ENCODE assay signal across 8 cellular contexts in genomic region chr6:28863607-28864320, GRCh38.
A peak's percentile ranks its signal among the peaks of the same experiment; 100 is the strongest.
DNase-seq lines count a peak whose midpoint lies in the region; ATAC-seq, FAIRE-seq and TF ChIP-seq lines count a peak whose summit lies in the region.

No MANE protein-coding gene starts in this region.

- no peak for TF ChIP-seq EP300 in A549 (IDR thresholded peaks at IDR 0.05)

- WGBS in A549 (ENCODE audit: missing lambda C conversion rate) = 2% methylated on average over 37 of the region's 47 CpGs
- WGBS in heart right ventricle, 2 donors = 0% methylated on average over 47 of the region's 47 CpGs
- no CpG with 5 or more reads among the region's 47 CpGs for WGBS in trophoblast cell (ENCODE audit: extremely low coverage, insufficient coverage, insufficient read length)
- WGBS in thyroid gland, 2 donors = 0 to 2% methylated on average over 36 to 47 of the region's 47 CpGs

- no peak overlapping the region for H3K23ac ChIP-seq in trophoblast cell (ENCODE audit: low read length)

- intact Hi-C loops in heart right ventricle (cut with DNase I) (loop anchor here in 4 of 10 donors (2.0 to 10.0 kb wide), 2 partner anchors 25 to 121 kb away; no protein-coding TSS in a partner anchor), thyroid gland (cut with DNase I) (no loop called here)

- ATAC-seq in A549 (peak; percentile 74 to 75), GM18909 (IDR thresholded peaks at IDR 0.05; ENCODE audit: poor library complexity, unreplicated experiment) (peak; percentile 43), heart right ventricle (peak; percentile 59 to 92 (median 86))

- peak overlapping the region; percentile 91 for H2AFZ ChIP-seq in trophoblast cell (ENCODE audit: insufficient read depth, low read length, poor library complexity)

- H3K9ac ChIP-seq in adipocyte (ENCODE audit: low read length) (peak overlapping the region; percentile 71), trophoblast cell (ENCODE audit: low read length) (no peak overlapping the region)

- H3K36me3 ChIP-seq in adipocyte (ENCODE audit: control insufficient read depth, insufficient read depth, low read length, severe bottlenecking) = no peaks in the 10 kb centered on the region
- no peaks in the 10 kb centered on the region for H3K36me3 ChIP-seq in heart right ventricle
- no peaks in the 10 kb centered on the region for H3K36me3 ChIP-seq in trophoblast cell (ENCODE audit: control insufficient read depth in 1 of 2, insufficient read depth in 2 of 2, low read length in 2 of 2)
- H3K36me3 ChIP-seq in thyroid gland = no peaks in the 10 kb centered on the region

- H3K9me3 ChIP-seq in A549 = no peaks in the 10 kb centered on the region
- no peaks in the 10 kb centered on the region for H3K9me3 ChIP-seq in adipocyte (ENCODE audit: control insufficient read depth, low read length)
- H3K9me3 ChIP-seq in heart right ventricle = peaks cover 0 to 23% (median 0%) of the 10 kb centered on the region in 11 donors
- H3K9me3 ChIP-seq in trophoblast cell (ENCODE audit: insufficient read depth, low read depth, low read length) = no peaks in the 10 kb centered on the region
- H3K9me3 ChIP-seq in thyroid gland = no peaks in the 10 kb centered on the region

- H4K91ac ChIP-seq in trophoblast cell (ENCODE audit: low read depth, low read length) = no peak overlapping the region

- H3K14ac ChIP-seq in trophoblast cell (ENCODE audit: low read length) = no peak overlapping the region

- POLR2A ChIA-PET in A549 (lab: Yijun Ruan, JAX) = interaction anchor here (1.4 to 4.7 kb wide), 3 partner anchors 25 to 60 kb away, joined by 6 to 38 read pairs (median 28); partner anchors contain the start of gene TRIM27

- H3K4me3 ChIP-seq in A549 = peak overlapping the region; percentile 71
- peak overlapping the region; percentile 96 for H3K4me3 ChIP-seq in adipocyte (ENCODE audit: low read length)
- H3K4me3 ChIP-seq in heart right ventricle = peak overlapping the region; percentile 28 to 92 (median 66)
- peak overlapping the region; percentile 80 for H3K4me3 ChIP-seq in trophoblast cell (ENCODE audit: low read depth, low read length)
- peak overlapping the region; percentile 44 to 79 (median 66) for H3K4me3 ChIP-seq in thyroid gland (replicated peaks in 1 of 3)

- H2BK12ac ChIP-seq in trophoblast cell (ENCODE audit: low read length) = no peak overlapping the region

- H3K4ac ChIP-seq in trophoblast cell (ENCODE audit: low read depth, low read length) = no peak overlapping the region

- H4K12ac ChIP-seq in trophoblast cell (ENCODE audit: low read depth, low read length) = no peak overlapping the region

- DNase-seq in A549 (ENCODE audit: low read depth in 1 of 2, low spot score in 1 of 2) (peak in 1 of 2 experiments; percentile 87), NCI-H1092 (lab: John Stamatoyannopoulos, UW) (peak; percentile 50), SW 1271 (lab: John Stamatoyannopoulos, UW) (peak; percentile 52 to 85), adipocyte (ENCODE audit: low read depth) (peak; percentile 86), heart right ventricle (peak; percentile 53 to 62), trophoblast cell (peak; percentile 79 to 93), thyroid gland (peak; percentile 76)

- H3K4me1 ChIP-seq in A549 = peaks cover 3% of the 10 kb centered on the region; the same call in 2 of the 3 replicates
- peaks cover 12% of the 10 kb centered on the region for H3K4me1 ChIP-seq in adipocyte (ENCODE audit: control insufficient read depth, insufficient read depth, low read length)
- peaks cover 2 to 20% (median 10%) of the 10 kb centered on the region in 9 donors for H3K4me1 ChIP-seq in heart right ventricle
- peaks cover 3 to 7% of the 10 kb centered on the region in 2 experiments for H3K4me1 ChIP-seq in trophoblast cell (ENCODE audit: control insufficient read depth in 1 of 2, insufficient read depth in 2 of 2, low read length in 2 of 2)
- H3K4me1 ChIP-seq in thyroid gland = peaks cover 5 to 10% of the 10 kb centered on the region in 2 donors

- no peak for FAIRE-seq in A549 (lab: Jason Lieb, UNC)

- H3K79me1 ChIP-seq in trophoblast cell (ENCODE audit: low read length) = peaks cover 3% of the 10 kb centered on the region

- no peak overlapping the region for H2AK5ac ChIP-seq in trophoblast cell (ENCODE audit: low read length)

- peak overlapping the region; percentile 31 for H4K8ac ChIP-seq in trophoblast cell (ENCODE audit: low read depth, low read length)

- H2BK120ac ChIP-seq in trophoblast cell (ENCODE audit: insufficient read depth, low read length, poor library complexity) = no peak overlapping the region

- no peak for TF ChIP-seq POLR2A in A549 (IDR thresholded peaks at IDR 0.05; ENCODE audit: low read length)
- TF ChIP-seq POLR2A in thyroid gland (IDR thresholded peaks at IDR 0.05) = no peak

- H3K4me2 ChIP-seq in A549 = peak overlapping the region; percentile 87
- H3K4me2 ChIP-seq in trophoblast cell (ENCODE audit: low read length) = peak overlapping the region; percentile 73

- TF ChIP-seq RAD21 in A549 (conservative IDR thresholded peaks at IDR 0.05 in 1 of 2, IDR thresholded peaks at IDR 0.05 in 1 of 2) = peak in 1 of 2 experiments; percentile 46; a peak in 2 of 5 replicates

- H3K79me2 ChIP-seq in trophoblast cell (ENCODE audit: control insufficient read depth, insufficient read depth, low read length, poor library complexity) = peaks cover 2% of the 10 kb centered on the region

- CTCF ChIA-PET in A549 (lab: Yijun Ruan, JAX) = interaction anchor here (0.9 to 8.3 kb wide), 4 partner anchors 9 to 117 kb away, joined by 3 to 83 read pairs (median 4); no protein-coding TSS in a partner anchor

- H3K18ac ChIP-seq in trophoblast cell (ENCODE audit: low read length) = no peak overlapping the region

- TF ChIP-seq CTCF in A549 (IDR thresholded peaks at IDR 0.05) (no peak; the same call in 2 of the 3 replicates), heart right ventricle (IDR thresholded peaks at IDR 0.05) (no peak), thyroid gland (IDR thresholded peaks at IDR 0.05) (no peak)

- H3K27ac ChIP-seq in A549 = peak overlapping the region; percentile 70 to 80
- peak overlapping the region in 1 of 10 donors; percentile 39 for H3K27ac ChIP-seq in heart right ventricle
- H3K27ac ChIP-seq in trophoblast cell (ENCODE audit: low read depth, low read length) = no peak overlapping the region
- peak overlapping the region; percentile 3 to 81 (median 69) for H3K27ac ChIP-seq in thyroid gland

- no peak overlapping the region for H2BK5ac ChIP-seq in trophoblast cell (ENCODE audit: low read depth, low read length, poor library complexity)

- H3K27me3 ChIP-seq in adipocyte (replicated peaks; ENCODE audit: control insufficient read depth, insufficient read depth, low read length) (peaks cover 4% of the 10 kb centered on the region), heart right ventricle (peaks cover 0 to 17% (median 0%) of the 10 kb centered on the region in 7 donors), trophoblast cell (ENCODE audit: insufficient read depth, low read length) (no peaks in the 10 kb centered on the region), thyroid gland (no peaks in the 10 kb centered on the region)

TF ChIP-seq in A549, 52 proteins besides CTCF, POLR2A, EP300 and RAD21 (continues in another document):
- TF ChIP-seq ZNF302 (CRISPR knock-in tag; IDR thresholded peaks at IDR 0.05) (no peak), GATA3 (IDR thresholded peaks at IDR 0.05; ENCODE audit: borderline replicate concordance) (no peak), HOXB5 (CRISPR knock-in tag; IDR thresholded peaks at IDR 0.05) (no peak), NFE2L2 (conservative IDR thresholded peaks at IDR 0.05; ENCODE audit: low read length) (no peak), HOXB13 (CRISPR knock-in tag; IDR thresholded peaks at IDR 0.05; ENCODE audit: low read depth) (no peak), CHD4 (IDR thresholded peaks at IDR 0.05; ENCODE audit: borderline replicate concordance) (no peak), CHD2 (IDR thresholded peaks at IDR 0.05; ENCODE audit: low read length, partially characterized antibody) (no peak), ZC3H11A (IDR thresholded peaks at IDR 0.05) (no peak), ELK1 (IDR thresholded peaks at IDR 0.05; ENCODE audit: low read depth, low read length) (no peak), ESRRA (IDR thresholded peaks at IDR 0.05; ENCODE audit: borderline replicate concordance, low read length) (no peak), SREBF2 (IDR thresholded peaks at IDR 0.05) (peak; percentile 70), SMC3 (IDR thresholded peaks at IDR 0.05) (0 out of 3 replicates have a peak, but pooled peaks have one; percentile 14), HOXA7 (CRISPR knock-in tag; IDR thresholded peaks at IDR 0.05) (no peak), MAFK (IDR thresholded peaks at IDR 0.05; ENCODE audit: partially characterized antibody) (peak; percentile 76), CBX8 (IDR thresholded peaks at IDR 0.05) (no peak), EHF (CRISPR knock-in tag; IDR thresholded peaks at IDR 0.05) (no peak), FOSB (CRISPR knock-in tag; IDR thresholded peaks at IDR 0.05) (no peak), CBX2 (IDR thresholded peaks at IDR 0.05; ENCODE audit: borderline replicate concordance, low read depth) (no peak), POLR2AphosphoS2 (conservative IDR thresholded peaks at IDR 0.05; ENCODE audit: low read length) (no peak), RCOR1 (IDR thresholded peaks at IDR 0.05; ENCODE audit: low read depth, low read length) (no peak)
- TF ChIP-seq, protein P1, sequence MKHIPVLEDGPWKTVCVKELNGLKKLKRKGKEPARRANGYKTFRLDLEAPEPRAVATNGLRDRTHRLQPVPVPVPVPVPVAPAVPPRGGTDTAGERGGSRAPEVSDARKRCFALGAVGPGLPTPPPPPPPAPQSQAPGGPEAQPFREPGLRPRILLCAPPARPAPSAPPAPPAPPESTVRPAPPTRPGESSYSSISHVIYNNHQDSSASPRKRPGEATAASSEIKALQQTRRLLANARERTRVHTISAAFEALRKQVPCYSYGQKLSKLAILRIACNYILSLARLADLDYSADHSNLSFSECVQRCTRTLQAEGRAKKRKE (CRISPR knock-in tag; IDR thresholded peaks at IDR 0.05; ENCODE audit: low read depth) = no peak
